Comparison of ENCODE assay signal across 20 cellular contexts in genomic region chr7:107911981-107912380, GRCh38. TPM values are rescaled to one million over a fixed set of nuclear protein-coding genes. Genes with fewer than 3 reads are reported as not detected.
A peak's percentile ranks its signal among the peaks of the same experiment; 100 is the strongest.
DNase-seq lines count a peak whose midpoint lies in the region; ATAC-seq, FAIRE-seq and TF ChIP-seq lines count a peak whose summit lies in the region.
"Had no signal": no experiment of that assay in that cellular context is flagged by ENCODE, and none has a peak within 500 bp of the region (broad histone marks: within the 10 kb centered on the region; RNA-seq: fewer than 3 reads in every experiment).

No MANE protein-coding gene starts in this region.

- TF ChIP-seq CTCF in bronchial epithelial cell (IDR thresholded peaks at IDR 0.05; ENCODE audit: insufficient read depth, low read length, severe bottlenecking) = no peak

- peak overlapping the region; percentile 5 for H3K27ac Mint-ChIP-seq in activated T-cell treated with anti-CD3 and anti-CD28 coated beads, Interleukin-2, amount 50 U/mL, for 72 hours
- H3K27ac Mint-ChIP-seq: B cell, HFFc6 had no signal

- H3K27me3 ChIP-seq in bronchial epithelial cell (ENCODE audit: control insufficient read depth, insufficient read depth, low read length) = no peaks in the 10 kb centered on the region
- H3K27me3 ChIP-seq: BLaER1 treated with 17β-estradiol and CSF1 and Interleukin-3, amounts not matched to agents 10 nM and 100 nM had no signal

- H3K4me3 ChIP-seq in bronchial epithelial cell (ENCODE audit: low read depth, low read length) = no peak overlapping the region
- H3K4me3 ChIP-seq: BLaER1 treated with 17β-estradiol and CSF1 and Interleukin-3, amounts not matched to agents 10 nM and 100 nM; GM12878; GM23338 had no signal

- DNase-seq in activated T-cell treated with anti-CD3 and anti-CD28 coated beads, Interleukin-2, amount 50 U/mL, for 72 hours = no peak
- no peak for DNase-seq in activated T-cell treated with anti-CD3 and anti-CD28 coated beads, Interleukin-2, amount 50 U/mL, for 48 hours
- DNase-seq in GM18507 (ENCODE audit: extremely low spot score, insufficient read length, low read depth) (no peak), bronchial epithelial cell (ENCODE audit: low read depth) (peak; percentile 68), middle frontal gyrus (ENCODE audit: extremely low spot score, low spot score) (no peak)
- DNase-seq: CD4-positive, CD25-positive, alpha-beta regulatory T cell; CD8-positive, alpha-beta memory T cell; COR-L47; DMS 273 treated with DMSO at 0.1 percent for 48 hours; DMS53; DND-41; EL; HCEC 1CT; HFFc6; IMR-90 had no signal

- H3K36me3 ChIP-seq in bronchial epithelial cell (ENCODE audit: control insufficient read depth, insufficient read depth, low read length) = peaks cover 3% of the 10 kb centered on the region

- ATAC-seq in activated T-cell treated with anti-CD3 and anti-CD28 coated beads, Interleukin-2, amount 50 U/mL, for 72 hours (replicated peaks in 1 of 2) = no peak
- ATAC-seq in GM19455 (IDR thresholded peaks at IDR 0.05; ENCODE audit: unreplicated experiment) = no peak
- ATAC-seq: GM12878, GM23338 had no signal

- H3K4me1 Mint-ChIP-seq in activated T-cell treated with anti-CD3 and anti-CD28 coated beads, Interleukin-2, amount 50 U/mL, for 72 hours (ENCODE audit: low read depth) = peaks cover 26% of the 10 kb centered on the region
- H3K4me1 Mint-ChIP-seq: GM23338 had no signal

- peaks cover 25 to 58% of the 10 kb centered on the region in 2 donors for H3K36me3 Mint-ChIP-seq in activated T-cell treated with anti-CD3 and anti-CD28 coated beads, Interleukin-2, amount 50 U/mL, for 72 hours (ENCODE audit: insufficient read depth in 2 of 2)

- peaks cover 3 to 4% of the 10 kb centered on the region in 2 donors for H3K9me3 Mint-ChIP-seq in activated T-cell treated with anti-CD3 and anti-CD28 coated beads, Interleukin-2, amount 50 U/mL, for 72 hours
- H3K9me3 Mint-ChIP-seq: CD8-positive, alpha-beta memory T cell; GM23338; HFFc6 had no signal

- H3K27me3 Mint-ChIP-seq in activated T-cell treated with anti-CD3 and anti-CD28 coated beads, Interleukin-2, amount 50 U/mL, for 72 hours (ENCODE audit: low read depth) = no peaks in the 10 kb centered on the region
- H3K27me3 Mint-ChIP-seq: B cell; CD4-positive, CD25-positive, alpha-beta regulatory T cell; CD8-positive, alpha-beta memory T cell had no signal

- FAIRE-seq in GM18507 (lab: Jason Lieb, UNC) (peak; percentile 29), bronchial epithelial cell (lab: Jason Lieb, UNC) (no peak)
- FAIRE-seq: GM12878 had no signal

- H3K4me3 Mint-ChIP-seq in activated T-cell treated with anti-CD3 and anti-CD28 coated beads, Interleukin-2, amount 50 U/mL, for 72 hours = no peak overlapping the region
- H3K4me3 Mint-ChIP-seq: B cell; CD4-positive, CD25-positive, alpha-beta regulatory T cell; CD8-positive, alpha-beta memory T cell; GM23338; HFFc6 had no signal

RNA-seq across cellular contexts. Expression of gene DLD, which starts 21.0 kb away (rescaled TPM):
- total RNA-seq in activated T-cell treated with anti-CD3 and anti-CD28 coated beads, Interleukin-2, amount 50 U/mL, for 72 hours = 100 to 1,000 TPM; 104 to 105 TPM
- total RNA-seq in bronchial epithelial cell = 43.7 and 52.6 TPM in 2 replicates
